Comparison of ENCODE assay signal across 8 cellular contexts in genomic region chr9:121634800-121635261, GRCh38. TPM values are rescaled to one million over a fixed set of nuclear protein-coding genes. Genes with fewer than 3 reads are reported as not detected.
A peak's percentile ranks its signal among the peaks of the same experiment; 100 is the strongest.
DNase-seq lines count a peak whose midpoint lies in the region; ATAC-seq, FAIRE-seq and TF ChIP-seq lines count a peak whose summit lies in the region.

No MANE protein-coding gene starts in this region.

- DNase-seq in AG08396 (ENCODE audit: low spot score), result peak; percentile 44
- DNase-seq in HFFc6, result no peak
- DNase-seq in astrocyte of the hippocampus (ENCODE audit: low read depth, low spot score), result peak; percentile 49
- DNase-seq in HepG2 (ENCODE audit: low spot score), result peak; percentile 57
- DNase-seq in NCI-H1105 (lab: John Stamatoyannopoulos, UW), result no peak
- no peak for DNase-seq in H4 (ENCODE audit: low spot score)
- DNase-seq in urothelium cell line (ENCODE audit: low spot score), result no peak
- no peak for DNase-seq in AML-193 (lab: John Stamatoyannopoulos, UW)

- no peaks in the 10 kb centered on the region for H3K9me3 Mint-ChIP-seq in HFFc6

- intact Hi-C loops in HepG2 (cut with micrococcal nuclease; ENCODE audit: unreplicated experiment), result loop anchor here (1.0 to 5.0 kb wide), 3 partner anchors 49 to 227 kb away; no protein-coding TSS in a partner anchor

- no peak for TF ChIP-seq POLR2A in HepG2 (IDR thresholded peaks at IDR 0.05; ENCODE audit: insufficient read depth in 1 of 2, low read depth in 2 of 2, low read length in 2 of 2)

- 24% methylated on average over 12 of the region's 12 CpGs for WGBS in HepG2 (ENCODE audit: low lambda C conversion rate)

- 0 out of 2 replicates have a peak overlapping the region, but pooled peaks have one; percentile 19 for H3K9ac ChIP-seq in HepG2 (ENCODE audit: insufficient read depth, low read depth, low read length)

- peaks cover 55% of the 10 kb centered on the region for H3K4me1 ChIP-seq in HepG2 (ENCODE audit: insufficient read depth, low read length)

- in situ Hi-C loops in HepG2 (cut with HindIII; ENCODE audit: extremely low pct_ligation_motif_present, low pct_unique_long_range_greater_than_20kb), result no loop called here

- H3K36me3 ChIP-seq in HepG2 (replicated peaks in 1 of 2; ENCODE audit: control insufficient read depth in 1 of 2, insufficient read depth in 2 of 2, low read length in 2 of 2), result no peaks in the 10 kb centered on the region

- no peak overlapping the region for H3K4me3 Mint-ChIP-seq in HFFc6

- TF ChIP-seq EP300 in HepG2 (IDR thresholded peaks at IDR 0.05; ENCODE audit: low read depth in 2 of 2, low read length in 2 of 2) (no peak), HepG2 (CRISPR knock-in tag; IDR thresholded peaks at IDR 0.05; ENCODE audit: borderline replicate concordance) (no peak)

- H3K4me3 ChIP-seq in HepG2 (replicated peaks in 1 of 3; ENCODE audit: insufficient read depth in 1 of 3, low read depth in 2 of 3, low read length in 3 of 3), result peak overlapping the region; percentile 23 to 63 (median 27); a peak in 4 of 6 replicates

- no peak overlapping the region for H3K27ac ChIP-seq in HepG2 (ENCODE audit: extremely low read length, insufficient read depth, low read length)

- no peaks in the 10 kb centered on the region for H3K27me3 ChIP-seq in HepG2 (ENCODE audit: control insufficient read depth in 1 of 2, insufficient read depth in 2 of 2, low read length in 2 of 2)

- CTCF ChIA-PET in HepG2 (lab: Yijun Ruan, JAX; ENCODE audit: low intra/inter-chr PET ratio, low total read pairs), result interaction anchor here (1.2 to 2.4 kb wide), 3 partner anchors 49 to 358 kb away, joined by 3 to 9 read pairs (median 4); no protein-coding TSS in a partner anchor

- peak; percentile 65 for TF ChIP-seq CTCF in HFFc6 (IDR thresholded peaks at IDR 0.05)
- peak; percentile 91 for TF ChIP-seq CTCF in HepG2 (CRISPR knock-in tag; IDR thresholded peaks at IDR 0.05)

- no peak overlapping the region for H2AFZ ChIP-seq in HepG2 (ENCODE audit: low read length)

- BruUV-seq in HepG2 (replicated peaks; lab: Mats Ljungman, UMichigan), result no TSS peak

- no peaks in the 10 kb centered on the region for H4K20me1 ChIP-seq in HepG2 (ENCODE audit: insufficient read depth, low read length)

- H3K36me3 Mint-ChIP-seq in HFFc6 (ENCODE audit: low read depth), result no peaks in the 10 kb centered on the region

- peaks cover 7% of the 10 kb centered on the region for H3K4me1 Mint-ChIP-seq in HFFc6 (ENCODE audit: low read depth)

- no peak overlapping the region for H3K27ac Mint-ChIP-seq in HFFc6

- peak; percentile 77 for TF ChIP-seq RAD21 in HepG2 (CRISPR knock-in tag; IDR thresholded peaks at IDR 0.05)

- no peaks in the 10 kb centered on the region for H3K79me2 ChIP-seq in HepG2 (ENCODE audit: insufficient read depth, low read length)

- FAIRE-seq in HepG2 (lab: Jason Lieb, UNC) (no peak), urothelium cell line (lab: Jason Lieb, UNC) (no peak)

- POLR2A ChIA-PET in HepG2 (lab: Yijun Ruan, JAX), result interaction anchor here (0.8 to 1.1 kb wide), 2 partner anchors 30 to 207 kb away, joined by 3 read pairs; no protein-coding TSS in a partner anchor

- H3K27me3 Mint-ChIP-seq in HFFc6 (ENCODE audit: insufficient read depth), result peaks cover 14% of the 10 kb centered on the region

- peak; percentile 79 for ATAC-seq in HepG2

- H3K4me2 ChIP-seq in HepG2 (ENCODE audit: low read depth, low read length), result peak overlapping the region; percentile 67

- H3K9me3 ChIP-seq in HepG2 (ENCODE audit: low read length), result no peaks in the 10 kb centered on the region; the same call in 1 of the 2 replicates

TF ChIP-seq in HepG2, 621 proteins besides CTCF, POLR2A, EP300 and RAD21 (continues in another document):
- TF ChIP-seq ZSCAN9 (CRISPR knock-in tag; IDR thresholded peaks at IDR 0.05; ENCODE audit: borderline replicate concordance) (0 out of 2 replicates have a peak, but pooled peaks have one; percentile 33), ZNF484 (CRISPR knock-in tag; IDR thresholded peaks at IDR 0.05; ENCODE audit: borderline replicate concordance, low read depth) (no peak), FOXO4 (CRISPR knock-in tag; conservative IDR thresholded peaks at IDR 0.05) (no peak), ZNF670 (CRISPR knock-in tag; IDR thresholded peaks at IDR 0.05; ENCODE audit: borderline replicate concordance) (no peak), ZNF615 (CRISPR knock-in tag; IDR thresholded peaks at IDR 0.05; ENCODE audit: borderline replicate concordance) (no peak), GRHL1 (CRISPR knock-in tag; conservative IDR thresholded peaks at IDR 0.05) (no peak)
- TF ChIP-seq, protein P1, sequence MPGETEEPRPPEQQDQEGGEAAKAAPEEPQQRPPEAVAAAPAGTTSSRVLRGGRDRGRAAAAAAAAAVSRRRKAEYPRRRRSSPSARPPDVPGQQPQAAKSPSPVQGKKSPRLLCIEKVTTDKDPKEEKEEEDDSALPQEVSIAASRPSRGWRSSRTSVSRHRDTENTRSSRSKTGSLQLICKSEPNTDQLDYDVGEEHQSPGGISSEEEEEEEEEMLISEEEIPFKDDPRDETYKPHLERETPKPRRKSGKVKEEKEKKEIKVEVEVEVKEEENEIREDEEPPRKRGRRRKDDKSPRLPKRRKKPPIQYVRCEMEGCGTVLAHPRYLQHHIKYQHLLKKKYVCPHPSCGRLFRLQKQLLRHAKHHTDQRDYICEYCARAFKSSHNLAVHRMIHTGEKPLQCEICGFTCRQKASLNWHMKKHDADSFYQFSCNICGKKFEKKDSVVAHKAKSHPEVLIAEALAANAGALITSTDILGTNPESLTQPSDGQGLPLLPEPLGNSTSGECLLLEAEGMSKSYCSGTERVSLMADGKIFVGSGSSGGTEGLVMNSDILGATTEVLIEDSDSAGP (CRISPR knock-in tag; IDR thresholded peaks at IDR 0.05; ENCODE audit: borderline replicate concordance), result peak; percentile 60
- TF ChIP-seq, protein P2, sequence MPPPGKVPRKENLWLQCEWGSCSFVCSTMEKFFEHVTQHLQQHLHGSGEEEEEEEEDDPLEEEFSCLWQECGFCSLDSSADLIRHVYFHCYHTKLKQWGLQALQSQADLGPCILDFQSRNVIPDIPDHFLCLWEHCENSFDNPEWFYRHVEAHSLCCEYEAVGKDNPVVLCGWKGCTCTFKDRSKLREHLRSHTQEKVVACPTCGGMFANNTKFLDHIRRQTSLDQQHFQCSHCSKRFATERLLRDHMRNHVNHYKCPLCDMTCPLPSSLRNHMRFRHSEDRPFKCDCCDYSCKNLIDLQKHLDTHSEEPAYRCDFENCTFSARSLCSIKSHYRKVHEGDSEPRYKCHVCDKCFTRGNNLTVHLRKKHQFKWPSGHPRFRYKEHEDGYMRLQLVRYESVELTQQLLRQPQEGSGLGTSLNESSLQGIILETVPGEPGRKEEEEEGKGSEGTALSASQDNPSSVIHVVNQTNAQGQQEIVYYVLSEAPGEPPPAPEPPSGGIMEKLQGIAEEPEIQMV (CRISPR knock-in tag; IDR thresholded peaks at IDR 0.05; ENCODE audit: low read depth), result peak; percentile 35; the same call in 1 of the 2 replicates

RNA-seq across cellular contexts. Expression of gene DAB2IP, which starts 16.6 kb away (rescaled TPM):
- total RNA-seq in HFFc6 (2021; fragmentation: NEBNext Ultra II Directional; extraction: Animal tissue kit (Norgen Biotek cat#: 25700)), result 10 to 100 TPM; 23.0 to 28.2 (median 25.7) TPM
- total RNA-seq in HepG2 (2016; rRNA removed; fragmentation: Illumina TruSeq; extraction: Trizol), result 25.3 and 32.1 TPM in 2 replicates
- total RNA-seq in HepG2 (2016; cell fraction: cytosol; rRNA removed; fragmentation: Illumina TruSeq; extraction: Trizol; ENCODE audit: low read depth), result 2.8 and 5.2 TPM in 2 replicates
- 24.3 and 28.3 TPM in 2 replicates for total RNA-seq in HepG2 (2016; cell fraction: insoluble cytoplasmic fraction; rRNA removed; fragmentation: Illumina TruSeq; extraction: Trizol)
- total RNA-seq in HepG2 (2016; cell fraction: membrane; rRNA removed; fragmentation: Illumina TruSeq; extraction: Trizol), result 10.8 and 12.3 TPM in 2 replicates
- total RNA-seq in HepG2 (2016; cell fraction: nucleus; rRNA removed; fragmentation: Illumina TruSeq; extraction: Trizol), result 23.5 and 29.5 TPM in 2 replicates
- polyA plus RNA-seq in HepG2 (2011; rRNA removed), result 37.9 and 39.9 TPM in 2 replicates
- 20.8 and 29.3 TPM in 2 replicates for polyA plus RNA-seq in HepG2 (2011; cell fraction: cytosol; rRNA removed)
- polyA plus RNA-seq in HepG2 (2011; cell fraction: nucleus; rRNA removed), result 42.4 and 54.9 TPM in 2 replicates
- polyA plus RNA-seq in HepG2 (2012), result 14.7 and 24.6 TPM in 2 replicates
- polyA plus RNA-seq in HepG2 (2016; cell fraction: cytosol; fragmentation: Illumina TruSeq; extraction: Trizol; ENCODE audit: low read depth), result 1.9 and 2.6 TPM in 2 replicates
- polyA plus RNA-seq in HepG2 (2016; cell fraction: insoluble cytoplasmic fraction; fragmentation: Illumina TruSeq; extraction: Trizol; ENCODE audit: low read depth), result 24.2 and 33.5 TPM in 2 replicates
- 5.5 and 5.8 TPM in 2 replicates for polyA plus RNA-seq in HepG2 (2016; cell fraction: membrane; fragmentation: Illumina TruSeq; extraction: Trizol; ENCODE audit: low read depth)
- polyA plus RNA-seq in HepG2 (2016; cell fraction: nucleus; fragmentation: Illumina TruSeq; extraction: Trizol; ENCODE audit: insufficient read depth, low read depth), result 42.8 and 47.1 TPM in 2 replicates
- 48.1 and 97.1 TPM in 2 replicates for polyA minus RNA-seq in HepG2 (2011; rRNA and poly(A)+ RNA removed; ENCODE audit: low replicate concordance)
- 26.5 and 29.0 TPM in 2 replicates for polyA minus RNA-seq in HepG2 (2011; cell fraction: cytosol; rRNA and poly(A)+ RNA removed)
- 34.6 and 46.1 TPM in 2 replicates for polyA minus RNA-seq in HepG2 (2011; cell fraction: nucleus; rRNA and poly(A)+ RNA removed)
- 5.3 and 8.4 TPM in 2 replicates for total RNA-seq in H4 (2014; rRNA removed; shearing (Covaris generic))

Comparison
In these comparisons a context has a peak if more than half of its experiments do, and no peak if none do; other contexts are left out.
1. DNase-seq: peak in AG08396 (single experiment), astrocyte of the hippocampus (single experiment) and HepG2 (single experiment); none in HFFc6 (single experiment), NCI-H1105 (single experiment), H4 (single experiment), urothelium cell line (single experiment) and AML-193 (0 of 2).